In the genomic region with DNA sequence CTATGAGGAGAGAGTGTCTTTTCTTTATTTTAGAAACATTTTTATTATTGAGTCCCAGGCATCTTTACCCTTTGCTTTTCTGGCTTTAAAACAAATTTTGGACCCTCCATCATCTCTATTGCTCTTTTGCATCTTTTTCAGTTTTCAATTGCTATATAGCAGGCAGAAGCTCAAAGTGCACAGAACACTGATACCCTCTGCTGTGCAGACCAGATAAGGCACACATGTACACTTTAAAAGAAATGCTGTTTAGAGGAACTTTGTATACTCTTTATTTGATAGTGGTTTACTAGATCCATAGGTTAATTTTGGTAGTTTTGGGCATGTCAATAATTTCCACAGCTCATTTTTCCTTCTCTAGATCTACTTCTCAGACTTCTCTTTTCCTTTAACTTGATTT, we compare ENCODE assay signal across 13 cellular contexts.
"Had no signal": no experiment of that assay in that cellular context is flagged by ENCODE, and none has a peak within 500 bp of the region (broad histone marks: within the 10 kb centered on the region; RNA-seq: fewer than 3 reads in every experiment).

No MANE protein-coding gene starts in this region.

- H3K4me3 ChIP-seq: dorsolateral prefrontal cortex, transverse colon had no signal

- H3K27ac ChIP-seq: dorsolateral prefrontal cortex, neutrophil, transverse colon had no signal

- DNase-seq: activated CD4-positive, alpha-beta memory T cell treated with anti-CD3 and anti-CD28 coated beads for 36 hours; activated CD4-positive, alpha-beta T cell treated with anti-CD3 and anti-CD28 coated beads for 1 hour; activated effector memory CD4-positive, alpha-beta T cell treated with anti-CD3 and anti-CD28 coated beads, Interleukin-2, amount 50 U/mL, for 16 hours; activated naive CD8-positive, alpha-beta T cell treated with anti-CD3 and anti-CD28 coated beads, Interleukin-2, amount 10 ng/mL, durations not matched to agents 7 days and 5 days; activated T-cell treated with anti-CD3 and anti-CD28 coated beads, Interleukin-2, amount 50 U/mL, for 4 hours; anterior cingulate cortex; dorsolateral prefrontal cortex; naive B cell; right cardiac atrium; transverse colon had no signal

- ATAC-seq: activated T-cell treated with anti-CD3 and anti-CD28 coated beads, Interleukin-2, amount 50 U/mL, for 4 hours; esophagus mucosa; right cardiac atrium; stimulated activated memory B cell treated with anti-CD40 and anti-IgM and Interleukin-4, amounts not matched to agents 10 μg/mL and 1 μg/mL and 100 μg/mL, for 72 hours had no signal

- H3K4me1 ChIP-seq: transverse colon had no signal

- H3K36me3 ChIP-seq: neutrophil, transverse colon had no signal

- H3K27me3 ChIP-seq: transverse colon had no signal

- H3K9me3 ChIP-seq: neutrophil, transverse colon had no signal
